ENCODE assay signal across 1 cellular context in genomic region chr17:499836-500543, GRCh38.
TF ChIP-seq lines count a peak whose summit lies in the region.

No MANE protein-coding gene starts in this region.

TF ChIP-seq in GM23338, 12 proteins besides CTCF, POLR2A, EP300 and RAD21 (continued from another document):
- TF ChIP-seq, protein P1, sequence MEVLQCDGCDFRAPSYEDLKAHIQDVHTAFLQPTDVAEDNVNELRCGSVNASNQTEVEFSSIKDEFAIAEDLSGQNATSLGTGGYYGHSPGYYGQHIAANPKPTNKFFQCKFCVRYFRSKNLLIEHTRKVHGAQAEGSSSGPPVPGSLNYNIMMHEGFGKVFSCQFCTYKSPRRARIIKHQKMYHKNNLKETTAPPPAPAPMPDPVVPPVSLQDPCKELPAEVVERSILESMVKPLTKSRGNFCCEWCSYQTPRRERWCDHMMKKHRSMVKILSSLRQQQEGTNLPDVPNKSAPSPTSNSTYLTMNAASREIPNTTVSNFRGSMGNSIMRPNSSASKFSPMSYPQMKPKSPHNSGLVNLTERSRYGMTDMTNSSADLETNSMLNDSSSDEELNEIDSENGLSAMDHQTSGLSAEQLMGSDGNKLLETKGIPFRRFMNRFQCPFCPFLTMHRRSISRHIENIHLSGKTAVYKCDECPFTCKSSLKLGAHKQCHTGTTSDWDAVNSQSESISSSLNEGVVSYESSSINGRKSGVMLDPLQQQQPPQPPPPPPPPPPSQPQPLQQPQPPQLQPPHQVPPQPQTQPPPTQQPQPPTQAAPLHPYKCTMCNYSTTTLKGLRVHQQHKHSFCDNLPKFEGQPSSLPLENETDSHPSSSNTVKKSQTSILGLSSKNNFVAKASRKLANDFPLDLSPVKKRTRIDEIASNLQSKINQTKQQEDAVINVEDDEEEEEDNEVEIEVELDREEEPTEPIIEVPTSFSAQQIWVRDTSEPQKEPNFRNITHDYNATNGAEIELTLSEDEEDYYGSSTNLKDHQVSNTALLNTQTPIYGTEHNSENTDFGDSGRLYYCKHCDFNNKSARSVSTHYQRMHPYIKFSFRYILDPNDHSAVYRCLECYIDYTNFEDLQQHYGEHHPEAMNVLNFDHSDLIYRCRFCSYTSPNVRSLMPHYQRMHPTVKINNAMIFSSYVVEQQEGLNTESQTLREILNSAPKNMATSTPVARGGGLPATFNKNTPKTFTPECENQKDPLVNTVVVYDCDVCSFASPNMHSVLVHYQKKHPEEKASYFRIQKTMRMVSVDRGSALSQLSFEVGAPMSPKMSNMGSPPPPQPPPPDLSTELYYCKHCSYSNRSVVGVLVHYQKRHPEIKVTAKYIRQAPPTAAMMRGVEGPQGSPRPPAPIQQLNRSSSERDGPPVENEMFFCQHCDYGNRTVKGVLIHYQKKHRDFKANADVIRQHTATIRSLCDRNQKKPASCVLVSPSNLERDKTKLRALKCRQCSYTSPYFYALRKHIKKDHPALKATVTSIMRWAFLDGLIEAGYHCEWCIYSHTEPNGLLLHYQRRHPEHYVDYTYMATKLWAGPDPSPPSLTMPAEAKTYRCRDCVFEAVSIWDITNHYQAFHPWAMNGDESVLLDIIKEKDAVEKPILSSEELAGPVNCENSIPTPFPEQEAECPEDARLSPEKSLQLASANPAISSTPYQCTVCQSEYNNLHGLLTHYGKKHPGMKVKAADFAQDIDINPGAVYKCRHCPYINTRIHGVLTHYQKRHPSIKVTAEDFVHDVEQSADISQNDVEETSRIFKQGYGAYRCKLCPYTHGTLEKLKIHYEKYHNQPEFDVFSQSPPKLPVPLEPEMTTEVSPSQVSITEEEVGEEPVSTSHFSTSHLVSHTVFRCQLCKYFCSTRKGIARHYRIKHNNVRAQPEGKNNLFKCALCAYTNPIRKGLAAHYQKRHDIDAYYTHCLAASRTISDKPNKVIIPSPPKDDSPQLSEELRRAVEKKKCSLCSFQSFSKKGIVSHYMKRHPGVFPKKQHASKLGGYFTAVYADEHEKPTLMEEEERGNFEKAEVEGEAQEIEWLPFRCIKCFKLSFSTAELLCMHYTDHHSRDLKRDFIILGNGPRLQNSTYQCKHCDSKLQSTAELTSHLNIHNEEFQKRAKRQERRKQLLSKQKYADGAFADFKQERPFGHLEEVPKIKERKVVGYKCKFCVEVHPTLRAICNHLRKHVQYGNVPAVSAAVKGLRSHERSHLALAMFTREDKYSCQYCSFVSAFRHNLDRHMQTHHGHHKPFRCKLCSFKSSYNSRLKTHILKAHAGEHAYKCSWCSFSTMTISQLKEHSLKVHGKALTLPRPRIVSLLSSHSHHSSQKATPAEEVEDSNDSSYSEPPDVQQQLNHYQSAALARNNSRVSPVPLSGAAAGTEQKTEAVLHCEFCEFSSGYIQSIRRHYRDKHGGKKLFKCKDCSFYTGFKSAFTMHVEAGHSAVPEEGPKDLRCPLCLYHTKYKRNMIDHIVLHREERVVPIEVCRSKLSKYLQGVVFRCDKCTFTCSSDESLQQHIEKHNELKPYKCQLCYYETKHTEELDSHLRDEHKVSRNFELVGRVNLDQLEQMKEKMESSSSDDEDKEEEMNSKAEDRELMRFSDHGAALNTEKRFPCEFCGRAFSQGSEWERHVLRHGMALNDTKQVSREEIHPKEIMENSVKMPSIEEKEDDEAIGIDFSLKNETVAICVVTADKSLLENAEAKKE (CRISPR knock-in tag; IDR thresholded peaks at IDR 0.05): no peak
- no peak for TF ChIP-seq CREB1 (CRISPR knock-in tag; IDR thresholded peaks at IDR 0.05; ENCODE audit: low read depth)
- TF ChIP-seq POLR2AphosphoS5 (IDR thresholded peaks at IDR 0.05; ENCODE audit: low read depth): no peak
- TF ChIP-seq ZNF331 (CRISPR knock-in tag; IDR thresholded peaks at IDR 0.05; ENCODE audit: low read depth): no peak
- TF ChIP-seq EZH2 (IDR thresholded peaks at IDR 0.05; ENCODE audit: low read depth, unreplicated experiment): no peak
- no peak for TF ChIP-seq REST (IDR thresholded peaks at IDR 0.05; ENCODE audit: unreplicated experiment)
- TF ChIP-seq NANOG (IDR thresholded peaks at IDR 0.05; ENCODE audit: borderline replicate concordance): no peak
- TF ChIP-seq EZH2phosphoT487 (IDR thresholded peaks at IDR 0.05; ENCODE audit: unreplicated experiment): no peak
- no peak for TF ChIP-seq STAT1 (IDR thresholded peaks at IDR 0.05; ENCODE audit: unreplicated experiment)
